ENCODE assay signal across 10 cellular contexts in the genomic region with DNA sequence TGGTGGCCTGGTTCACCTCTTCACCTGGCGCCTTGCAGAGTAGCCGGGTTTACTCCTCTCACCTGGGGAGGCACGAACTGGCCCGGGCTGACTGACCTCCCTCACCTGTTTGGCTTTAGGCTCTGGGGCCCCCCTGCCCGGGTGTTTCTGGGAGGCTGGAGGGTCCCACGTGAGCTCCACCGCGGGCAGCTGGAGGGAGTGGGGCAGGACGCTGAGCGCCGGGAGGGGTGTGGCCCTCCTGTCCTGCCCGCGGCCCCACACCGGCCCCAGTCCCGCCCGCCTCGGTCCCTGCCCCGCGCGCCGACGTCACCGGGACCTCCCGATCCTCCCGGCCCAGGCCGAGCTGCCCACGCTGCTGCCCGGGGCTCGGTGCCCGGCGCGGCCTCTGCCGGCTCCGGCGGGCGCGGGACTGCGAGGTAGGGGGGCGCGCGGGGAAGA. TPM values are rescaled to one million over a fixed set of nuclear protein-coding genes. Genes with fewer than 3 reads are reported as not detected.
DNase-seq lines count a peak whose midpoint lies in the region; ATAC-seq, FAIRE-seq and TF ChIP-seq lines count a peak whose summit lies in the region.
"Had no signal": no experiment of that assay in that cellular context is flagged by ENCODE, and none has a peak within 500 bp of the region (broad histone marks: within the 10 kb centered on the region; RNA-seq: fewer than 3 reads in every experiment).

A gene with protein sequence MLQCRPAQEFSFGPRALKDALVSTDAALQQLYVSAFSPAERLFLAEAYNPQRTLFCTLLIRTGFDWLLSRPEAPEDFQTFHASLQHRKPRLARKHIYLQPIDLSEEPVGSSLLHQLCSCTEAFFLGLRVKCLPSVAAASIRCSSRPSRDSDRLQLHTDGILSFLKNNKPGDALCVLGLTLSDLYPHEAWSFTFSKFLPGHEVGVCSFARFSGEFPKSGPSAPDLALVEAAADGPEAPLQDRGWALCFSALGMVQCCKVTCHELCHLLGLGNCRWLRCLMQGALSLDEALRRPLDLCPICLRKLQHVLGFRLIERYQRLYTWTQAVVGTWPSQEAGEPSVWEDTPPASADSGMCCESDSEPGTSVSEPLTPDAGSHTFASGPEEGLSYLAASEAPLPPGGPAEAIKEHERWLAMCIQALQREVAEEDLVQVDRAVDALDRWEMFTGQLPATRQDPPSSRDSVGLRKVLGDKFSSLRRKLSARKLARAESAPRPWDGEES (plus strand): TSS at position 322 of the 438 bp plus-strand sequence. CDS start 12,250 bp downstream, outside the sequence.

- no peak for FAIRE-seq in urothelium cell line (lab: Jason Lieb, UNC)

- H3K4me3 ChIP-seq in iPS-20b (ENCODE audit: low read length): peak within 1 kb of the TSS; percentile 43; the same call in 1 of the 2 replicates
- H3K4me3 ChIP-seq in suprapubic skin: peak within 1 kb of the TSS; percentile 39

- no peaks in the 10 kb centered on the region for H3K36me3 Mint-ChIP-seq in activated CD4-positive, alpha-beta T cell treated with anti-CD3 and anti-CD28 coated beads, Interleukin-2, amount 10 ng/mL, durations not matched to agents 24 days and 14 days (ENCODE audit: low read depth)
- H3K36me3 Mint-ChIP-seq in activated B cell treated with CpG ODN at 0.5 μM for 24 hours (ENCODE audit: low read depth): no peaks in the 10 kb centered on the region

- TF ChIP-seq POLR2A in suprapubic skin (IDR thresholded peaks at IDR 0.05): no peak

- H3K36me3 ChIP-seq in iPS-20b (ENCODE audit: insufficient read depth, low read depth, low read length) (no peaks in the 10 kb centered on the region), suprapubic skin (no peaks in the 10 kb centered on the region)

- peaks cover 13% of the 10 kb centered on the region for H3K4me1 Mint-ChIP-seq in activated CD4-positive, alpha-beta T cell treated with anti-CD3 and anti-CD28 coated beads, Interleukin-2, amount 10 ng/mL, durations not matched to agents 24 days and 14 days
- peaks cover 8% of the 10 kb centered on the region for H3K4me1 Mint-ChIP-seq in activated B cell treated with CpG ODN at 0.5 μM for 24 hours

- H3K9me3 ChIP-seq in iPS-20b (ENCODE audit: insufficient read depth, low read depth, low read length): no peaks in the 10 kb centered on the region
- H3K9me3 ChIP-seq in suprapubic skin: no peaks in the 10 kb centered on the region

- no peak for DNase-seq in activated CD4-positive, alpha-beta T cell treated with anti-CD3 and anti-CD28 coated beads, Interleukin-2, amount 10 ng/mL, durations not matched to agents 24 days and 14 days
- DNase-seq in activated CD4-positive, alpha-beta T cell treated with anti-CD3 and anti-CD28 coated beads, Interleukin-2, amount 50 U/mL, for 48 hours: no peak
- no peak for DNase-seq in activated B cell treated with CpG ODN at 0.5 μM for 24 hours
- no peak for DNase-seq in suprapubic skin (ENCODE audit: low spot score in 2 of 2)
- no peak for DNase-seq in NCI-H524 treated with DMSO at 0.1 percent for 48 hours (lab: John Stamatoyannopoulos, UW)
- DNase-seq in middle frontal gyrus (ENCODE audit: extremely low spot score, low spot score): no peak
- DNase-seq in urothelium cell line (ENCODE audit: low spot score): no peak
- DNase-seq: activated naive CD4-positive, alpha-beta T cell had no signal

- intact Hi-C loops in activated CD4-positive, alpha-beta T cell treated with anti-CD3 and anti-CD28 coated beads, Interleukin-2, amount 10 ng/mL, durations not matched to agents 24 days and 14 days (cut with micrococcal nuclease): no loop called here
- intact Hi-C loops in activated B cell treated with CpG ODN at 0.5 μM for 24 hours (cut with micrococcal nuclease): loop anchor here (5.0 kb wide), 1 partner anchor 49 kb away; no protein-coding TSS in a partner anchor

- H3K4me3 Mint-ChIP-seq in activated CD4-positive, alpha-beta T cell treated with anti-CD3 and anti-CD28 coated beads, Interleukin-2, amount 10 ng/mL, durations not matched to agents 24 days and 14 days: peak within 1 kb of the TSS; percentile 14
- peak within 1 kb of the TSS; percentile 45 for H3K4me3 Mint-ChIP-seq in activated B cell treated with CpG ODN at 0.5 μM for 24 hours

- H3K27ac ChIP-seq in iPS-20b (ENCODE audit: low read length) (no peak within 1 kb of the TSS), suprapubic skin (no peak within 1 kb of the TSS)

- TF ChIP-seq EP300 in suprapubic skin (IDR thresholded peaks at IDR 0.05): no peak

- TF ChIP-seq CTCF in activated B cell treated with CpG ODN at 0.5 μM for 24 hours (IDR thresholded peaks at IDR 0.05) (no peak), suprapubic skin (IDR thresholded peaks at IDR 0.05) (no peak)

- H3K9ac ChIP-seq in iPS-20b (ENCODE audit: low read depth, low read length): no peak within 1 kb of the TSS; the same call in 1 of the 2 replicates

- H3K27me3 ChIP-seq in iPS-20b (ENCODE audit: insufficient read depth, low read length) (peaks cover 52% of the 10 kb centered on the region), suprapubic skin (peaks cover 50% of the 10 kb centered on the region)

- ATAC-seq in activated B cell treated with CpG ODN at 0.5 μM for 24 hours (ENCODE audit: low read depth): no peak

- no peaks in the 10 kb centered on the region for H3K9me3 Mint-ChIP-seq in activated CD4-positive, alpha-beta T cell treated with anti-CD3 and anti-CD28 coated beads, Interleukin-2, amount 10 ng/mL, durations not matched to agents 24 days and 14 days
- no peaks in the 10 kb centered on the region for H3K9me3 Mint-ChIP-seq in activated B cell treated with CpG ODN at 0.5 μM for 24 hours

- CTCF ChIA-PET in activated B cell treated with CpG ODN at 0.5 μM for 24 hours (lab: Charles Lee): no interaction called here

- peaks cover 47% of the 10 kb centered on the region for H3K27me3 Mint-ChIP-seq in activated CD4-positive, alpha-beta T cell treated with anti-CD3 and anti-CD28 coated beads, Interleukin-2, amount 10 ng/mL, durations not matched to agents 24 days and 14 days
- H3K27me3 Mint-ChIP-seq in activated B cell treated with CpG ODN at 0.5 μM for 24 hours: peaks cover 29% of the 10 kb centered on the region

- WGBS in suprapubic skin: 49% methylated on average over 2 of the region's 41 CpGs

- H3K4me1 ChIP-seq in iPS-20b (ENCODE audit: insufficient read depth, low read length) (no peaks in the 10 kb centered on the region), suprapubic skin (peaks cover 20% of the 10 kb centered on the region)

- H3K27ac Mint-ChIP-seq in activated CD4-positive, alpha-beta T cell treated with anti-CD3 and anti-CD28 coated beads, Interleukin-2, amount 10 ng/mL, durations not matched to agents 24 days and 14 days: no peak within 1 kb of the TSS
- no peak within 1 kb of the TSS for H3K27ac Mint-ChIP-seq in activated B cell treated with CpG ODN at 0.5 μM for 24 hours

- POLR2A ChIA-PET in activated B cell treated with CpG ODN at 0.5 μM for 24 hours (lab: Charles Lee): interaction anchor here (0.7 to 2.3 kb wide), 4 partner anchors 11 to 238 kb away, joined by 3 to 6 read pairs (median 4); no protein-coding TSS in a partner anchor

RNA-seq across cellular contexts. Expression of the gene that starts here (rescaled TPM):
- not detected in 2 replicates for total RNA-seq in activated CD4-positive, alpha-beta T cell treated with anti-CD3 and anti-CD28 coated beads, Interleukin-2, amount 10 ng/mL, durations not matched to agents 24 days and 14 days
- total RNA-seq in activated B cell treated with CpG ODN at 0.5 μM for 24 hours (5.9 and 8.3 TPM in 2 replicates), suprapubic skin (under 1 TPM in 1 of 4 donors, not detected in 3; 0.17 TPM)
- total RNA-seq: A673 had no signal
